ENCODE assay signal across 21 cellular contexts in genomic region chr15:44438402-44438801, GRCh38.
"Had no signal": no experiment of that assay in that cellular context is flagged by ENCODE, and none has a peak within 500 bp of the region (broad histone marks: within the 10 kb centered on the region; RNA-seq: fewer than 3 reads in every experiment).

No MANE protein-coding gene starts in this region.

- H3K27ac Mint-ChIP-seq: activated T-helper 1 cell treated with anti-CD3 and anti-CD28 coated beads, Interleukin-12 subunit alpha, Interleukin-12 subunit beta, Interleukin-2, Interleukin-4 antibody, amounts not matched to agents 30 ng/mL and 10 ng/mL and 1 ng/mL, durations not matched to agents 14 hours and 24 hours and 36 hours had no signal

- H3K4me3 Mint-ChIP-seq: activated T-helper 1 cell treated with anti-CD3 and anti-CD28 coated beads, Interleukin-12 subunit alpha, Interleukin-12 subunit beta, Interleukin-2, Interleukin-4 antibody, amounts not matched to agents 30 ng/mL and 10 ng/mL and 1 ng/mL, durations not matched to agents 14 hours and 24 hours and 36 hours; natural killer cell had no signal

- H3K36me3 Mint-ChIP-seq: immature natural killer cell, natural killer cell had no signal

- H3K9me3 Mint-ChIP-seq: activated T-helper 1 cell treated with anti-CD3 and anti-CD28 coated beads, Interleukin-12 subunit alpha, Interleukin-12 subunit beta, Interleukin-2, Interleukin-4 antibody, amounts not matched to agents 30 ng/mL and 10 ng/mL and 1 ng/mL, durations not matched to agents 14 hours and 24 hours and 36 hours; immature natural killer cell; natural killer cell had no signal

- H3K27me3 Mint-ChIP-seq: T-cell had no signal

- DNase-seq: activated CD4-positive, alpha-beta T cell treated with anti-CD3 and anti-CD28 coated beads, Interleukin-2, amount 50 U/mL, for 1 hour; activated CD8-positive, alpha-beta memory T cell treated with anti-CD3 and anti-CD28 coated beads for 24 hours; cerebellar nuclear complex; cortex of kidney; effector CD4-positive, alpha-beta T cell; heart right ventricle; immature natural killer cell; left ventricle myocardium superior; natural killer cell; pancreas; stimulated activated CD4-positive, alpha-beta T cell treated with anti-CD3 and anti-CD28 coated beads, Interleukin-4, amount 100 ng/mL, for 1 hour; T-cell; T-helper 9 cell had no signal

- FAIRE-seq: astrocyte, pancreas had no signal

- H3K4me1 ChIP-seq: breast epithelium had no signal

- H3K27me3 ChIP-seq: breast epithelium, esophagus muscularis mucosa, heart right ventricle, neutrophil, pancreas had no signal

- H3K4me3 ChIP-seq: breast epithelium, esophagus muscularis mucosa, heart right ventricle, pancreas, smooth muscle cell had no signal

- H3K36me3 ChIP-seq: breast epithelium, esophagus muscularis mucosa, neutrophil, pancreas had no signal

- ATAC-seq: activated CD4-positive, CD25-positive, alpha-beta regulatory T cell treated with anti-CD3 and anti-CD28 coated beads, Interleukin-2, amount 50 U/mL, for 24 hours; heart right ventricle; left ventricle myocardium superior; natural killer cell; pancreas; sciatic nerve; T-cell had no signal

- H3K4me2 ChIP-seq: smooth muscle cell had no signal

- H3K27ac ChIP-seq: breast epithelium, esophagus muscularis mucosa, heart right ventricle, neutrophil, pancreas had no signal

- H3K9me3 ChIP-seq: breast epithelium, esophagus muscularis mucosa, neutrophil, pancreas had no signal
